ENCODE assay signal across 1 cellular context in the genomic region with DNA sequence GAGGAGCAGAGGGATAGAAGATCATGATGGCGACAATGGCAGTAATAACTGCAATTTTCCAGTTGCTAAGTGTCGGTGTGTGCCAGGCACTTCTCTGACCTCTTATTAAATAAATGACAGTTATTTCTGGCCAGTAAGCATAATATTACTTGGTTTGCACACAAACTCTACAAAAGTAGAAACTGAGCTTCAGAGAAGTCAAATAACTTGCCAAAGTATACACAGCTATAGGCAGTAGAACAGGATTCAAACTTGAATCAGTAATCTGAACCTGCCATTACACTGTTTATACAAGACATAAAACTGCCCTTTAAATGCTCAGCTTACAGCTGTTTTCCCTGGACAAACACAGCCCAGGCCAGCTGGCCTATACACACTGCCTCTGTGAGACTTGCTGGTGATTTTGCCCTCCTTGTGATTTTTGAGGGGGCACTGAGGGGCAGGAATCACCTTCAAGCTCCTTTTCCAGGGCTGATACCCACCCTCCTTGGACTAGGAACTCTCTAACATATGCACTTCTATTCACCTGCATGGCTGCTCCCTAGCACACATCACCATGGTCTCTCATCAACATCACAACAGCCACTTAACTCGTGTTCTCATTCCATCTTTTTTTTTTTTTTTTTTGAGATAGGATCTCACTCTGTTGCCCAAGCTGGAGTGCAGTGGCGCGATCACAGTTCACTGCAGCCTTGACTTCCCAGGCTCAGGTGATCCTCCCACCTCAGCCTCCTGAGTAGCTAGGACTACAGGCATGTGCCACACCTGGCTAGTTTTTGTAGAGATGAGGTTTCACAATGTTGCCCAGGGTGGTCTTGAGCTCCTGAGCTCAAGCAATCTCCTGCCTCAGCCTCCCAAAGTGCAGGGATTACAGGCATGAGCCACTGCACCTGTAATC.
TF ChIP-seq lines count a peak whose summit lies in the region.

No MANE protein-coding gene starts in this region.

TF ChIP-seq in HepG2, 621 proteins besides CTCF, POLR2A, EP300 and RAD21 (continued from another document and continues in another):
- TF ChIP-seq ZNF484 (CRISPR knock-in tag; IDR thresholded peaks at IDR 0.05; ENCODE audit: borderline replicate concordance, low read depth) (no peak), NFKBIZ (CRISPR knock-in tag; IDR thresholded peaks at IDR 0.05) (peak; percentile 24; the same call in 1 of the 2 replicates), ATF3 (CRISPR knock-in tag; IDR thresholded peaks at IDR 0.05) (no peak), ZNF556 (CRISPR knock-in tag; IDR thresholded peaks at IDR 0.05; ENCODE audit: borderline replicate concordance) (no peak), ADNP (CRISPR knock-in tag; IDR thresholded peaks at IDR 0.05) (0 out of 2 replicates have a peak, but pooled peaks have one; percentile 75), ZEB1 (IDR thresholded peaks at IDR 0.05; ENCODE audit: insufficient replicate concordance, low read depth) (no peak), CAMTA2 (CRISPR knock-in tag; IDR thresholded peaks at IDR 0.05; ENCODE audit: borderline replicate concordance) (no peak), GFI1 (CRISPR knock-in tag; IDR thresholded peaks at IDR 0.05; ENCODE audit: borderline replicate concordance) (0 out of 2 replicates have a peak, but pooled peaks have one; percentile 60), FOSL1 (CRISPR knock-in tag; IDR thresholded peaks at IDR 0.05; ENCODE audit: borderline replicate concordance) (no peak), RFX3 (CRISPR knock-in tag; IDR thresholded peaks at IDR 0.05) (no peak), ZFP90 (CRISPR knock-in tag; IDR thresholded peaks at IDR 0.05; ENCODE audit: borderline replicate concordance) (no peak), XBP1 (CRISPR knock-in tag; IDR thresholded peaks at IDR 0.05) (no peak), CHCHD3 (CRISPR knock-in tag; IDR thresholded peaks at IDR 0.05) (no peak), AGO2 (optimal IDR thresholded peaks at IDR 0.05; ENCODE audit: low read depth, low read length) (no peak), ZNF205 (CRISPR knock-in tag; IDR thresholded peaks at IDR 0.05) (no peak), ZNF451 (CRISPR knock-in tag; IDR thresholded peaks at IDR 0.05) (no peak), SMARCC2 (IDR thresholded peaks at IDR 0.05) (no peak), GLI4 (CRISPR knock-in tag; IDR thresholded peaks at IDR 0.05; ENCODE audit: borderline replicate concordance) (no peak), ZNF441 (CRISPR knock-in tag; IDR thresholded peaks at IDR 0.05; ENCODE audit: borderline replicate concordance) (no peak), FOXO1 (CRISPR knock-in tag; IDR thresholded peaks at IDR 0.05) (peak; percentile 57; the same call in 1 of the 2 replicates), ZNF543 (CRISPR knock-in tag; IDR thresholded peaks at IDR 0.05) (no peak), SYNCRIP (IDR thresholded peaks at IDR 0.05; ENCODE audit: insufficient read depth, low read depth, low read length) (no peak), KMT2B (CRISPR knock-in tag; IDR thresholded peaks at IDR 0.05) (no peak), ETS1 (CRISPR knock-in tag; IDR thresholded peaks at IDR 0.05) (no peak), ZNF44 (CRISPR knock-in tag; IDR thresholded peaks at IDR 0.05) (no peak), HMGXB4 (CRISPR knock-in tag; IDR thresholded peaks at IDR 0.05; ENCODE audit: borderline replicate concordance in 1 of 2, low read depth in 1 of 2) (peak in 1 of 2 experiments; percentile 50; a peak in 1 of 4 replicates), PITX1 (CRISPR knock-in tag; IDR thresholded peaks at IDR 0.05) (peak; percentile 42; the same call in 1 of the 2 replicates), CBFB (CRISPR knock-in tag; IDR thresholded peaks at IDR 0.05) (no peak), ZNF777 (CRISPR knock-in tag; IDR thresholded peaks at IDR 0.05) (no peak), ZNF678 (CRISPR knock-in tag; IDR thresholded peaks at IDR 0.05) (no peak), SP5 (CRISPR knock-in tag; IDR thresholded peaks at IDR 0.05; ENCODE audit: borderline replicate concordance, low read depth) (no peak), TCF7 (IDR thresholded peaks at IDR 0.05; ENCODE audit: low read depth) (peak; percentile 17; the same call in 1 of the 2 replicates), ZMYM3 (CRISPR knock-in tag; IDR thresholded peaks at IDR 0.05) (peak; percentile 63; the same call in 1 of the 2 replicates), MED13 (CRISPR knock-in tag; IDR thresholded peaks at IDR 0.05) (no peak), ZNF234 (CRISPR knock-in tag; conservative IDR thresholded peaks at IDR 0.05) (no peak), ZFX (CRISPR knock-in tag; IDR thresholded peaks at IDR 0.05; ENCODE audit: low read depth) (no peak; the same call in 1 of the 2 replicates), ZNF550 (CRISPR knock-in tag; IDR thresholded peaks at IDR 0.05; ENCODE audit: borderline replicate concordance) (no peak), NFRKB (IDR thresholded peaks at IDR 0.05) (no peak), JDP2 (CRISPR knock-in tag; IDR thresholded peaks at IDR 0.05; ENCODE audit: borderline replicate concordance) (no peak), DNMT3B (CRISPR knock-in tag; conservative IDR thresholded peaks at IDR 0.05) (no peak; the same call in 1 of the 2 replicates), ZNF850 (CRISPR knock-in tag; conservative IDR thresholded peaks at IDR 0.05) (no peak)
- TF ChIP-seq, protein P1, sequence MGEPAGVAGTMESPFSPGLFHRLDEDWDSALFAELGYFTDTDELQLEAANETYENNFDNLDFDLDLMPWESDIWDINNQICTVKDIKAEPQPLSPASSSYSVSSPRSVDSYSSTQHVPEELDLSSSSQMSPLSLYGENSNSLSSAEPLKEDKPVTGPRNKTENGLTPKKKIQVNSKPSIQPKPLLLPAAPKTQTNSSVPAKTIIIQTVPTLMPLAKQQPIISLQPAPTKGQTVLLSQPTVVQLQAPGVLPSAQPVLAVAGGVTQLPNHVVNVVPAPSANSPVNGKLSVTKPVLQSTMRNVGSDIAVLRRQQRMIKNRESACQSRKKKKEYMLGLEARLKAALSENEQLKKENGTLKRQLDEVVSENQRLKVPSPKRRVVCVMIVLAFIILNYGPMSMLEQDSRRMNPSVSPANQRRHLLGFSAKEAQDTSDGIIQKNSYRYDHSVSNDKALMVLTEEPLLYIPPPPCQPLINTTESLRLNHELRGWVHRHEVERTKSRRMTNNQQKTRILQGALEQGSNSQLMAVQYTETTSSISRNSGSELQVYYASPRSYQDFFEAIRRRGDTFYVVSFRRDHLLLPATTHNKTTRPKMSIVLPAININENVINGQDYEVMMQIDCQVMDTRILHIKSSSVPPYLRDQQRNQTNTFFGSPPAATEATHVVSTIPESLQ (CRISPR knock-in tag; conservative IDR thresholded peaks at IDR 0.05): no peak
- TF ChIP-seq, protein P2, sequence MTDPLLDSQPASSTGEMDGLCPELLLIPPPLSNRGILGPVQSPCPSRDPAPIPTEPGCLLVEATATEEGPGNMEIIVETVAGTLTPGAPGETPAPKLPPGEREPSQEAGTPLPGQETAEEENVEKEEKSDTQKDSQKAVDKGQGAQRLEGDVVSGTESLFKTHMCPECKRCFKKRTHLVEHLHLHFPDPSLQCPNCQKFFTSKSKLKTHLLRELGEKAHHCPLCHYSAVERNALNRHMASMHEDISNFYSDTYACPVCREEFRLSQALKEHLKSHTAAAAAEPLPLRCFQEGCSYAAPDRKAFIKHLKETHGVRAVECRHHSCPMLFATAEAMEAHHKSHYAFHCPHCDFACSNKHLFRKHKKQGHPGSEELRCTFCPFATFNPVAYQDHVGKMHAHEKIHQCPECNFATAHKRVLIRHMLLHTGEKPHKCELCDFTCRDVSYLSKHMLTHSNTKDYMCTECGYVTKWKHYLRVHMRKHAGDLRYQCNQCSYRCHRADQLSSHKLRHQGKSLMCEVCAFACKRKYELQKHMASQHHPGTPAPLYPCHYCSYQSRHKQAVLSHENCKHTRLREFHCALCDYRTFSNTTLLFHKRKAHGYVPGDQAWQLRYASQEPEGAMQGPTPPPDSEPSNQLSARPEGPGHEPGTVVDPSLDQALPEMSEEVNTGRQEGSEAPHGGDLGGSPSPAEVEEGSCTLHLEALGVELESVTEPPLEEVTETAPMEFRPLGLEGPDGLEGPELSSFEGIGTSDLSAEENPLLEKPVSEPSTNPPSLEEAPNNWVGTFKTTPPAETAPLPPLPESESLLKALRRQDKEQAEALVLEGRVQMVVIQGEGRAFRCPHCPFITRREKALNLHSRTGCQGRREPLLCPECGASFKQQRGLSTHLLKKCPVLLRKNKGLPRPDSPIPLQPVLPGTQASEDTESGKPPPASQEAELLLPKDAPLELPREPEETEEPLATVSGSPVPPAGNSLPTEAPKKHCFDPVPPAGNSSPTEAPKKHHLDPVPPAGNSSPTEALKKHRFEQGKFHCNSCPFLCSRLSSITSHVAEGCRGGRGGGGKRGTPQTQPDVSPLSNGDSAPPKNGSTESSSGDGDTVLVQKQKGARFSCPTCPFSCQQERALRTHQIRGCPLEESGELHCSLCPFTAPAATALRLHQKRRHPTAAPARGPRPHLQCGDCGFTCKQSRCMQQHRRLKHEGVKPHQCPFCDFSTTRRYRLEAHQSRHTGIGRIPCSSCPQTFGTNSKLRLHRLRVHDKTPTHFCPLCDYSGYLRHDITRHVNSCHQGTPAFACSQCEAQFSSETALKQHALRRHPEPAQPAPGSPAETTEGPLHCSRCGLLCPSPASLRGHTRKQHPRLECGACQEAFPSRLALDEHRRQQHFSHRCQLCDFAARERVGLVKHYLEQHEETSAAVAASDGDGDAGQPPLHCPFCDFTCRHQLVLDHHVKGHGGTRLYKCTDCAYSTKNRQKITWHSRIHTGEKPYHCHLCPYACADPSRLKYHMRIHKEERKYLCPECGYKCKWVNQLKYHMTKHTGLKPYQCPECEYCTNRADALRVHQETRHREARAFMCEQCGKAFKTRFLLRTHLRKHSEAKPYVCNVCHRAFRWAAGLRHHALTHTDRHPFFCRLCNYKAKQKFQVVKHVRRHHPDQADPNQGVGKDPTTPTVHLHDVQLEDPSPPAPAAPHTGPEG (CRISPR knock-in tag; IDR thresholded peaks at IDR 0.05): no peak
- TF ChIP-seq, protein P3, sequence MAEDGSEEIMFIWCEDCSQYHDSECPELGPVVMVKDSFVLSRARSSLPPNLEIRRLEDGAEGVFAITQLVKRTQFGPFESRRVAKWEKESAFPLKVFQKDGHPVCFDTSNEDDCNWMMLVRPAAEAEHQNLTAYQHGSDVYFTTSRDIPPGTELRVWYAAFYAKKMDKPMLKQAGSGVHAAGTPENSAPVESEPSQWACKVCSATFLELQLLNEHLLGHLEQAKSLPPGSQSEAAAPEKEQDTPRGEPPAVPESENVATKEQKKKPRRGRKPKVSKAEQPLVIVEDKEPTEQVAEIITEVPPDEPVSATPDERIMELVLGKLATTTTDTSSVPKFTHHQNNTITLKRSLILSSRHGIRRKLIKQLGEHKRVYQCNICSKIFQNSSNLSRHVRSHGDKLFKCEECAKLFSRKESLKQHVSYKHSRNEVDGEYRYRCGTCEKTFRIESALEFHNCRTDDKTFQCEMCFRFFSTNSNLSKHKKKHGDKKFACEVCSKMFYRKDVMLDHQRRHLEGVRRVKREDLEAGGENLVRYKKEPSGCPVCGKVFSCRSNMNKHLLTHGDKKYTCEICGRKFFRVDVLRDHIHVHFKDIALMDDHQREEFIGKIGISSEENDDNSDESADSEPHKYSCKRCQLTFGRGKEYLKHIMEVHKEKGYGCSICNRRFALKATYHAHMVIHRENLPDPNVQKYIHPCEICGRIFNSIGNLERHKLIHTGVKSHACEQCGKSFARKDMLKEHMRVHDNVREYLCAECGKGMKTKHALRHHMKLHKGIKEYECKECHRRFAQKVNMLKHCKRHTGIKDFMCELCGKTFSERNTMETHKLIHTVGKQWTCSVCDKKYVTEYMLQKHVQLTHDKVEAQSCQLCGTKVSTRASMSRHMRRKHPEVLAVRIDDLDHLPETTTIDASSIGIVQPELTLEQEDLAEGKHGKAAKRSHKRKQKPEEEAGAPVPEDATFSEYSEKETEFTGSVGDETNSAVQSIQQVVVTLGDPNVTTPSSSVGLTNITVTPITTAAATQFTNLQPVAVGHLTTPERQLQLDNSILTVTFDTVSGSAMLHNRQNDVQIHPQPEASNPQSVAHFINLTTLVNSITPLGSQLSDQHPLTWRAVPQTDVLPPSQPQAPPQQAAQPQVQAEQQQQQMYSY (CRISPR knock-in tag; IDR thresholded peaks at IDR 0.05): no peak
- TF ChIP-seq, protein P4, sequence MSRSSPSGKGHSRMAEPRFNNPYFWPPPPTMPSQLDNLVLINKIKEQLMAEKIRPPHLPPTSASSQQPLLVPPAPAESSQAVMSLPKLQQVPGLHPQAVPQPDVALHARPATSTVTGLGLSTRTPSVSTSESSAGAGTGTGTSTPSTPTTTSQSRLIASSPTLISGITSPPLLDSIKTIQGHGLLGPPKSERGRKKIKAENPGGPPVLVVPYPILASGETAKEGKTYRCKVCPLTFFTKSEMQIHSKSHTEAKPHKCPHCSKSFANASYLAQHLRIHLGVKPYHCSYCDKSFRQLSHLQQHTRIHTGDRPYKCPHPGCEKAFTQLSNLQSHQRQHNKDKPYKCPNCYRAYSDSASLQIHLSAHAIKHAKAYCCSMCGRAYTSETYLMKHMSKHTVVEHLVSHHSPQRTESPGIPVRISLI (CRISPR knock-in tag; IDR thresholded peaks at IDR 0.05; ENCODE audit: borderline replicate concordance): peak; percentile 77
- TF ChIP-seq, protein P5, sequence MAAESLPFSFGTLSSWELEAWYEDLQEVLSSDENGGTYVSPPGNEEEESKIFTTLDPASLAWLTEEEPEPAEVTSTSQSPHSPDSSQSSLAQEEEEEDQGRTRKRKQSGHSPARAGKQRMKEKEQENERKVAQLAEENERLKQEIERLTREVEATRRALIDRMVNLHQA (CRISPR knock-in tag; IDR thresholded peaks at IDR 0.05): no peak
